8 cellular contexts compared by ENCODE assay signal in genomic region chr9:137618105-137619067, GRCh38.
DNase-seq lines count a peak whose midpoint lies in the region; ATAC-seq and TF ChIP-seq lines count a peak whose summit lies in the region.

Gene EHMT1, plus strand, starts transcription at chr9:137619005. Its CDS starts 24 bp downstream, at chr9:137619029.

- peaks cover 22% of the 10 kb centered on the region for H3K4me1 ChIP-seq in OCI-LY3 (ENCODE audit: low read length)
- peaks cover 25 to 27% of the 10 kb centered on the region in 2 donors for H3K4me1 ChIP-seq in mucosa of rectum (ENCODE audit: control insufficient read depth in 2 of 2, insufficient read depth in 2 of 2, low read length in 2 of 2)

- H2AFZ ChIP-seq in OCI-LY3 (ENCODE audit: low read depth, low read length) = peak within 1 kb of the TSS; percentile 94

- peak within 1 kb of the TSS; percentile 100 for H3K4me2 ChIP-seq in OCI-LY3 (ENCODE audit: low read length)

- DNase-seq in COLO829 (ENCODE audit: low spot score) (peak; percentile 98), HUDEP-2 (lab: John Stamatoyannopoulos, UW; ENCODE audit: unreplicated experiment in 76 of 76) (peak in 69 of 76 experiments; percentile 35 to 90 (median 71)), activated T-cell treated with anti-CD3 and anti-CD28 coated beads for 24 hours (ENCODE audit: low read depth) (peak; percentile 88), epithelial cell of prostate (ENCODE audit: low read depth, low spot score) (no peak)
- DNase-seq in stimulated activated CD8-positive, alpha-beta memory T cell treated with anti-CD3 and anti-CD28 coated beads, Interleukin-4, amount 100 ng/mL, for 4 hours (ENCODE audit: low read depth in 2 of 2, low spot score in 1 of 2) = peak; percentile 65 to 77

- H3K9ac ChIP-seq in OCI-LY3 (ENCODE audit: low read length) (peak within 1 kb of the TSS; percentile 99), mucosa of rectum (ENCODE audit: low read depth in 1 of 2, low read length in 2 of 2) (peak within 1 kb of the TSS; percentile 86 to 91)

- peaks cover 20% of the 10 kb centered on the region for H4K20me1 ChIP-seq in OCI-LY3 (ENCODE audit: insufficient read depth, low read length)

- H3K27ac ChIP-seq in OCI-LY3 (ENCODE audit: low read length) (peak within 1 kb of the TSS; percentile 85), epithelial cell of prostate (peak within 1 kb of the TSS; percentile 99), mucosa of rectum (ENCODE audit: low read depth in 2 of 2, low read length in 2 of 2) (peak within 1 kb of the TSS; percentile 91 to 93)

- H3K79me2 ChIP-seq in OCI-LY3 (ENCODE audit: low read length) = peaks cover 68% of the 10 kb centered on the region

- H3K27me3 ChIP-seq in OCI-LY3 (ENCODE audit: low read depth, low read length) = no peaks in the 10 kb centered on the region
- no peaks in the 10 kb centered on the region for H3K27me3 ChIP-seq in mucosa of rectum (ENCODE audit: control insufficient read depth in 2 of 2, insufficient read depth in 2 of 2, low read length in 2 of 2)

- H3K9me3 ChIP-seq in OCI-LY3 (ENCODE audit: insufficient read depth, low read length) (no peaks in the 10 kb centered on the region), mucosa of rectum (ENCODE audit: control insufficient read depth in 2 of 2, low read length in 2 of 2) (no peaks in the 10 kb centered on the region)

- ATAC-seq in GM21360 (IDR thresholded peaks at IDR 0.05; ENCODE audit: unreplicated experiment) = peak; percentile 70

- H3K36me3 ChIP-seq in OCI-LY3 (replicated peaks; ENCODE audit: low read depth, low read length) (peaks cover 23% of the 10 kb centered on the region), mucosa of rectum (ENCODE audit: control insufficient read depth in 2 of 2, insufficient read depth in 2 of 2, low read length in 2 of 2) (peaks cover 20% of the 10 kb centered on the region in 2 donors)

- TF ChIP-seq CTCF in OCI-LY3 (IDR thresholded peaks at IDR 0.05; ENCODE audit: low read depth, low read length) = no peak

- H3K4me3 ChIP-seq in OCI-LY3 (ENCODE audit: low read length) (peak within 1 kb of the TSS; percentile 100), mucosa of rectum (ENCODE audit: low read length in 2 of 2) (peak within 1 kb of the TSS; percentile 92 to 94)
